27 cellular contexts compared by ENCODE assay signal in genomic region chr1:173499729-173500128, GRCh38.
"Had no signal": no experiment of that assay in that cellular context is flagged by ENCODE, and none has a peak within 500 bp of the region (broad histone marks: within the 10 kb centered on the region; RNA-seq: fewer than 3 reads in every experiment).

No MANE protein-coding gene starts in this region.

- DNase-seq: stimulated activated CD4-positive, alpha-beta T cell treated with anti-CD3 and anti-CD28 coated beads, Interleukin-2, amount 100 ng/mL, for 48 hours; stimulated activated CD4-positive, alpha-beta T cell treated with anti-CD3 and anti-CD28 coated beads, Interleukin-4, amount 100 ng/mL, for 1 hour; stimulated activated CD4-positive, alpha-beta T cell treated with anti-CD3 and anti-CD28 coated beads, Interleukin-4, amount 100 ng/mL, for 24 hours; stimulated activated CD4-positive, alpha-beta T cell treated with anti-CD3 and anti-CD28 coated beads, Interleukin-4, amount 100 ng/mL, for 4 hours; stimulated activated CD8-positive, alpha-beta memory T cell treated with anti-CD3 and anti-CD28 coated beads, Interleukin-4, amount 100 ng/mL, for 48 hours; stimulated activated naive B cell treated with anti-CD40 and anti-IgM and Interleukin-4, amounts not matched to agents 10 μg/mL and 1 μg/mL and 100 μg/mL, for 72 hours; stimulated activated naive CD4-positive, alpha-beta T cell; stimulated activated naive CD4-positive, alpha-beta T cell treated with Interleukin-2 at 50 U/mL for 16 hours; stimulated activated naive CD8-positive, alpha-beta T cell treated with anti-CD3 and anti-CD28 coated beads, Interleukin-15, amount 100 ng/mL, for 72 hours; stimulated activated naive CD8-positive, alpha-beta T cell treated with anti-CD3 and anti-CD28 coated beads, Interleukin-15, Interleukin-2, amounts not matched to agents 100 U/mL and 50 U/mL, for 24 hours; stomach; substantia nigra; testis; thyroid gland; tibial artery; transverse colon; trophoblast cell; upper lobe of left lung; upper lobe of right lung; uterus had no signal

- H3K27me3 ChIP-seq: stomach, suprapubic skin, testis, thyroid gland, tibial artery, tibial nerve, transverse colon, upper lobe of left lung, upper lobe of right lung, uterus, vagina had no signal

- H3K9me3 ChIP-seq: stomach, suprapubic skin, testis, thoracic aorta, thyroid gland, tibial artery, tibial nerve, transverse colon, upper lobe of left lung, upper lobe of right lung, uterus, vagina had no signal

- H3K36me3 ChIP-seq: stomach, suprapubic skin, thoracic aorta, thyroid gland, transverse colon, upper lobe of left lung, upper lobe of right lung, uterus, vagina had no signal

- H3K27ac ChIP-seq: stomach, suprapubic skin, testis, thoracic aorta, thyroid gland, tibial artery, tibial nerve, transverse colon, upper lobe of left lung, upper lobe of right lung, uterus, vagina had no signal

- H3K4me1 ChIP-seq: suprapubic skin, testis, tibial artery, tibial nerve, upper lobe of left lung, upper lobe of right lung, uterus, vagina had no signal

- H3K4me3 ChIP-seq: stomach, suprapubic skin, testis, thoracic aorta, thyroid gland, tibial artery, tibial nerve, transverse colon, upper lobe of left lung, upper lobe of right lung, uterus, vagina had no signal

- FAIRE-seq: urothelium cell line had no signal

- ATAC-seq: stimulated activated effector memory CD8-positive, alpha-beta T cell treated with anti-CD3 and anti-CD28 coated beads, Interleukin-12 subunit alpha, Interleukin-12 subunit beta, amount 100 ng/mL, for 72 hours; stimulated activated memory B cell treated with anti-CD40 and anti-IgM and Interleukin-4, amounts not matched to agents 10 μg/mL and 1 μg/mL and 100 μg/mL, for 72 hours; stimulated activated naive B cell treated with anti-CD40 and anti-IgM and Interleukin-4, amounts not matched to agents 10 μg/mL and 1 μg/mL and 100 μg/mL, for 72 hours; stimulated activated naive CD8-positive, alpha-beta T cell treated with anti-CD3 and anti-CD28 coated beads, Interleukin-15, amount 100 ng/mL, for 72 hours; stimulated activated naive CD8-positive, alpha-beta T cell treated with anti-CD3 and anti-CD28 coated beads, Interleukin-15, Interleukin-2, amounts not matched to agents 100 U/mL and 50 U/mL, for 24 hours; upper lobe of right lung had no signal
